2 cellular contexts compared by ENCODE assay signal in genomic region chr7:100721505-100721812, GRCh38.
A peak's percentile ranks its signal among the peaks of the same experiment; 100 is the strongest.
TF ChIP-seq lines count a peak whose summit lies in the region.

No MANE protein-coding gene starts in this region.

TF ChIP-seq in GM23338, 12 proteins besides CTCF, POLR2A, EP300 and RAD21:
- no peak for TF ChIP-seq STAT1 (IDR thresholded peaks at IDR 0.05; ENCODE audit: unreplicated experiment)
- TF ChIP-seq POLR2AphosphoS5 (IDR thresholded peaks at IDR 0.05; ENCODE audit: low read depth): no peak
- no peak for TF ChIP-seq CREB1 (CRISPR knock-in tag; IDR thresholded peaks at IDR 0.05; ENCODE audit: low read depth)
- no peak for TF ChIP-seq ZNF331 (CRISPR knock-in tag; IDR thresholded peaks at IDR 0.05; ENCODE audit: low read depth)
- no peak for TF ChIP-seq ETS1 (IDR thresholded peaks at IDR 0.05)
- no peak for TF ChIP-seq EZH2 (IDR thresholded peaks at IDR 0.05; ENCODE audit: low read depth, unreplicated experiment)
- no peak for TF ChIP-seq JUNB (IDR thresholded peaks at IDR 0.05; ENCODE audit: unreplicated experiment)
- TF ChIP-seq REST (IDR thresholded peaks at IDR 0.05; ENCODE audit: unreplicated experiment): no peak
- no peak for TF ChIP-seq ZNF114 (CRISPR knock-in tag; IDR thresholded peaks at IDR 0.05)
- no peak for TF ChIP-seq EZH2phosphoT487 (IDR thresholded peaks at IDR 0.05; ENCODE audit: unreplicated experiment)
- no peak for TF ChIP-seq ZNF462 (CRISPR knock-in tag; IDR thresholded peaks at IDR 0.05)
- no peak for TF ChIP-seq NANOG (IDR thresholded peaks at IDR 0.05; ENCODE audit: borderline replicate concordance)

TF ChIP-seq in K562, 482 proteins besides CTCF, POLR2A, EP300 and RAD21:
- TF ChIP-seq NFIC (IDR thresholded peaks at IDR 0.05) (no peak), ZNF12 (CRISPR knock-in tag; IDR thresholded peaks at IDR 0.05) (peak; percentile 43; the same call in 1 of the 2 replicates), POLR3G (IDR thresholded peaks at IDR 0.05; ENCODE audit: extremely low read depth, insufficient read length, insufficient replicate concordance) (no peak), TAF1 (IDR thresholded peaks at IDR 0.05; ENCODE audit: control insufficient read depth, extremely low read depth, insufficient read depth, low read length, severe bottlenecking) (no peak)
TF ChIP-seq in K562: peak in this region for 1.
